In the genomic region with DNA sequence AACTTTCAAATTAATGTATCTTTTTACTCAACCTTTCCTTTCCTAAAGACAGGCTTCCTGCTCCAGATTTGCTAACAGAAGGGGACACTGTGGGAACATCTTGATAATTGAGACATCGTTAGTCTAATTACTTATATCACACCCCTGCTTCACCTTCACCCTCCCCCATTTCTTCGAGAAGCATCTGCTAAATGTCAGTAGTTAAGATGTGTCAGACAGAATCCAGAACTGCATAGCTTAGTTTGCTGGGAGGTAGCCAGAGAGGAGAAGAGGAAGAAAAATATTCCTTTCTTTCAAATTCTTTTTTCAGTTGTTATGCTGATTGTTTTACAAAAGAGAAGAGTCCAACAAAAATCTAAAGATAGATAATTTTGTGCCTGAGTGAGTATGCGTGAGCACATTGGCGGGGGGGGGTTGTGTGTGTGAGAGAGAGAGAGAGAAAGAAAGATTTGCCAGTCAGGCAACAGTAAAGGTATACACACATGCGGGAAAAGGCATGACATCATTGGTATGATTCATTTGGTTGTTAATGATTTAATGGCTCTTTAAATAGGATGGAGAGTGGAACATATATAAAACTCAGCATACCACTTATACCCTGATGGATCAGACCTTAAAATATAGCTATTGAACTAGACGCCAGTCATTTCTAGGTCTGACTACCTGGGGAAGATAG, we compare ENCODE assay signal across 14 cellular contexts.
DNase-seq lines count a peak whose midpoint lies in the region; ATAC-seq, FAIRE-seq and TF ChIP-seq lines count a peak whose summit lies in the region.
"Had no signal": no experiment of that assay in that cellular context is flagged by ENCODE, and none has a peak within 500 bp of the region (broad histone marks: within the 10 kb centered on the region; RNA-seq: fewer than 3 reads in every experiment).

No MANE protein-coding gene starts in this region.

- no peak for TF ChIP-seq CTCF in cardiac muscle cell (IDR thresholded peaks at IDR 0.05; ENCODE audit: low read depth, low read length)
- no peak for TF ChIP-seq CTCF in choroid plexus epithelial cell (conservative IDR thresholded peaks at IDR 0.05; ENCODE audit: low read depth, low read length)
- TF ChIP-seq CTCF in transverse colon (IDR thresholded peaks at IDR 0.05), result no peak
- no peak for TF ChIP-seq CTCF in pancreas (IDR thresholded peaks at IDR 0.05)

- peak; percentile 52 to 53 for DNase-seq in cardiac muscle cell (ENCODE audit: low read depth in 1 of 2, low spot score in 1 of 2)
- no peak for DNase-seq in cardiac septum (ENCODE audit: low spot score)
- DNase-seq in choroid plexus epithelial cell (ENCODE audit: low read depth), result peak; percentile 38
- DNase-seq in iris pigment epithelial cell (ENCODE audit: low read depth), result peak; percentile 78
- DNase-seq in transverse colon, result no peak
- DNase-seq in pancreas, result no peak
- DNase-seq in HUDEP-2 (lab: John Stamatoyannopoulos, UW; ENCODE audit: unreplicated experiment in 76 of 76), result no peak
- no peak for DNase-seq in COR-L47 (lab: John Stamatoyannopoulos, UW)
- DNase-seq: activated CD4-positive, alpha-beta memory T cell treated with anti-CD3 and anti-CD28 coated beads for 36 hours; stimulated activated CD8-positive, alpha-beta memory T cell treated with anti-CD3 and anti-CD28 coated beads, Interleukin-4, amount 100 ng/mL, for 48 hours; T-helper 9 cell; upper lobe of right lung had no signal

- in situ Hi-C loops in transverse colon (cut with MboI; ENCODE audit: low pct_ligation_motif_present in 1 of 4, low pct_unique_long_range_greater_than_20kb in 1 of 4, low sequenced_read_pairs in 3 of 4), result loop anchor here in 3 of 4 donors (25.0 kb wide), 2 partner anchors 311 to 436 kb away; no protein-coding TSS in a partner anchor

- intact Hi-C loops in cardiac septum (cut with DNase I) (no loop called here), transverse colon (cut with DNase I; ENCODE audit: low total_unique reads) (no loop called here), pancreas (cut with DNase I) (no loop called here)

- no peak for FAIRE-seq in pancreas (lab: Jason Lieb, UNC)

- H3K4me1 ChIP-seq in cardiac muscle cell (ENCODE audit: low read depth), result peaks cover 28% of the 10 kb centered on the region
- no peaks in the 10 kb centered on the region for H3K4me1 ChIP-seq in transverse colon
- no peaks in the 10 kb centered on the region for H3K4me1 ChIP-seq in pancreas
- H3K4me1 ChIP-seq: parathyroid adenoma, upper lobe of right lung had no signal

- no peak for TF ChIP-seq POLR2A in transverse colon (IDR thresholded peaks at IDR 0.05)

- no peak for ATAC-seq in pancreas
- ATAC-seq: activated T-helper 17 cell treated with anti-CD3 and anti-CD28 coated beads, Interleukin-2, amount 50 U/mL, for 72 hours; upper lobe of right lung had no signal

- no peaks in the 10 kb centered on the region for H3K36me3 ChIP-seq in cardiac muscle cell
- no peaks in the 10 kb centered on the region for H3K36me3 ChIP-seq in transverse colon
- H3K36me3 ChIP-seq in pancreas, result no peaks in the 10 kb centered on the region
- H3K36me3 ChIP-seq: upper lobe of right lung had no signal

- peak; percentile 40 for TF ChIP-seq EP300 in transverse colon (IDR thresholded peaks at IDR 0.05; ENCODE audit: low read depth)

- H3K9me3 ChIP-seq in cardiac muscle cell (ENCODE audit: low read depth) (no peaks in the 10 kb centered on the region), transverse colon (no peaks in the 10 kb centered on the region), pancreas (no peaks in the 10 kb centered on the region)
- H3K9me3 ChIP-seq: upper lobe of right lung had no signal

- WGBS in transverse colon (ENCODE audit: low coverage in 1 of 2), 2 donors, result 40 to 48% methylated on average over 6 of the region's 6 CpGs
- 46 to 52% methylated on average over 6 of the region's 6 CpGs for WGBS in pancreas, 2 donors

- H3K4me3 ChIP-seq in cardiac muscle cell, result no peak overlapping the region
- H3K4me3 ChIP-seq in choroid plexus epithelial cell (ENCODE audit: low read depth, low read length), result no peak overlapping the region
- H3K4me3 ChIP-seq in transverse colon, result no peak overlapping the region
- no peak overlapping the region for H3K4me3 ChIP-seq in pancreas
- H3K4me3 ChIP-seq: upper lobe of right lung had no signal

- no peaks in the 10 kb centered on the region for H3K27me3 ChIP-seq in cardiac muscle cell
- no peaks in the 10 kb centered on the region for H3K27me3 ChIP-seq in transverse colon
- H3K27me3 ChIP-seq in pancreas, result no peaks in the 10 kb centered on the region
- H3K27me3 ChIP-seq: upper lobe of right lung had no signal

- peak overlapping the region; percentile 88 for H3K27ac ChIP-seq in cardiac muscle cell
- H3K27ac ChIP-seq in transverse colon, result peak overlapping the region; percentile 56 to 75 (median 60)
- no peak overlapping the region for H3K27ac ChIP-seq in pancreas
- H3K27ac ChIP-seq: parathyroid adenoma, upper lobe of right lung had no signal

Comparison
In these comparisons a context has a peak if more than half of its experiments do, and no peak if none do; other contexts are left out.
1. DNase-seq: peak in cardiac muscle cell (2 of 2), choroid plexus epithelial cell (single experiment) and iris pigment epithelial cell (single experiment); none in cardiac septum (single experiment), transverse colon (single experiment), pancreas (0 of 6), HUDEP-2 (0 of 76) and COR-L47 (single experiment).
2. H3K27ac ChIP-seq: peak in cardiac muscle cell (single experiment) and transverse colon (4 of 4); none in pancreas (0 of 4).